20 cellular contexts compared by ENCODE assay signal in the genomic region with DNA sequence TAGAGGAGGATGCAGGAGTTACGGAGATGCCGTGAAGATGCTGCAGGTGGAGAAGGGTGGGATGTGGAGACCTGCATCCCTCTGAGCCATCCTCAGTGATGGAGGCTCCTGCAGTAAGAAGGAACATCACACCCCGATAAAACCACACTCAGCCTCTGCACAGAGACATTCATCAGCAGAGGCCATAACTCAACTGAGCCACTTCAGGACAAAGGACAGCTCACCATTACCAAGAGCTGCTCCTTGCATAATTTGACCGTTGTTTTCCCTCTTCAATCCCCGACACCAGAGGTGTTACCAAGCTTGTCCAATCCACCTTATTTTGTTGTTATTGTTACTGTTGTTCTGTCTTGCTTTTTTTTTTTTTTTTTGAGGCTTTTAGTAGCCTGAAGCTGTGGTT.
"Had no signal": no experiment of that assay in that cellular context is flagged by ENCODE, and none has a peak within 500 bp of the region (broad histone marks: within the 10 kb centered on the region; RNA-seq: fewer than 3 reads in every experiment).

No MANE protein-coding gene starts in this region.

- H3K9me3 Mint-ChIP-seq: activated CD4-positive, alpha-beta memory T cell treated with anti-CD3 and anti-CD28 coated beads for 36 hours; activated naive CD8-positive, alpha-beta T cell treated with anti-CD3 and anti-CD28 coated beads for 36 hours; mesothelial cell of epicardium; stimulated activated naive CD8-positive, alpha-beta T cell treated with anti-CD3 and anti-CD28 coated beads, Interleukin-15, Interleukin-2, amounts not matched to agents 100 ng/mL and 50 ng/mL, for 24 hours; T-helper 1 cell treated with Interleukin-12 subunit alpha and Interleukin-12 subunit beta and Interleukin-4 antibody, amounts not matched to agents 30 μg/mL and 1 μg/mL, for 36 hours had no signal

- H3K36me3 ChIP-seq: left lung, thyroid gland had no signal

- DNase-seq: activated CD4-positive, alpha-beta memory T cell treated with anti-CD3 and anti-CD28 coated beads for 36 hours; activated CD4-positive, alpha-beta T cell treated with anti-CD3 and anti-CD28 coated beads for 48 hours; activated naive CD4-positive, alpha-beta T cell treated with Interleukin-2 at 50 U/mL for 16 hours; activated naive CD8-positive, alpha-beta T cell treated with anti-CD3 and anti-CD28 coated beads for 36 hours; activated T-cell treated with anti-CD3 and anti-CD28 coated beads, Interleukin-2, amount 50 U/mL, for 48 hours; immature natural killer cell; left lung; nucleus accumbens; right cardiac atrium; stimulated activated CD4-positive, alpha-beta T cell treated with anti-CD3 and anti-CD28 coated beads, Interleukin-12 subunit alpha, Interleukin-12 subunit beta, amount 100 ng/mL, for 4 hours; stimulated activated CD4-positive, alpha-beta T cell treated with anti-CD3 and anti-CD28 coated beads, Interleukin-4, amount 100 ng/mL, for 4 hours; substantia nigra; thyroid gland had no signal

- H3K27ac Mint-ChIP-seq: activated CD4-positive, alpha-beta memory T cell treated with anti-CD3 and anti-CD28 coated beads for 36 hours; activated naive CD8-positive, alpha-beta T cell treated with anti-CD3 and anti-CD28 coated beads for 36 hours; immature natural killer cell; mesothelial cell of epicardium; nephron; stimulated activated naive CD8-positive, alpha-beta T cell treated with anti-CD3 and anti-CD28 coated beads, Interleukin-15, Interleukin-2, amounts not matched to agents 100 ng/mL and 50 ng/mL, for 24 hours; T-helper 1 cell treated with Interleukin-12 subunit alpha and Interleukin-12 subunit beta and Interleukin-4 antibody, amounts not matched to agents 30 μg/mL and 1 μg/mL, for 36 hours had no signal

- H3K4me3 Mint-ChIP-seq: activated CD4-positive, alpha-beta memory T cell treated with anti-CD3 and anti-CD28 coated beads for 36 hours; activated naive CD8-positive, alpha-beta T cell treated with anti-CD3 and anti-CD28 coated beads for 36 hours; immature natural killer cell; mesothelial cell of epicardium; nephron; stimulated activated naive CD8-positive, alpha-beta T cell treated with anti-CD3 and anti-CD28 coated beads, Interleukin-15, Interleukin-2, amounts not matched to agents 100 ng/mL and 50 ng/mL, for 24 hours; T-helper 1 cell treated with Interleukin-12 subunit alpha and Interleukin-12 subunit beta and Interleukin-4 antibody, amounts not matched to agents 30 μg/mL and 1 μg/mL, for 36 hours had no signal

- H3K27ac ChIP-seq: coronary artery, left lung, parathyroid adenoma, thyroid gland had no signal

- FAIRE-seq: astrocyte had no signal

- H3K4me1 ChIP-seq: left lung, parathyroid adenoma, thyroid gland had no signal

- H3K36me3 Mint-ChIP-seq: activated CD4-positive, alpha-beta memory T cell treated with anti-CD3 and anti-CD28 coated beads for 36 hours; activated naive CD8-positive, alpha-beta T cell treated with anti-CD3 and anti-CD28 coated beads for 36 hours; immature natural killer cell; mesothelial cell of epicardium had no signal

- H3K27me3 Mint-ChIP-seq: stimulated activated naive CD8-positive, alpha-beta T cell treated with anti-CD3 and anti-CD28 coated beads, Interleukin-15, Interleukin-2, amounts not matched to agents 100 ng/mL and 50 ng/mL, for 24 hours had no signal

- H3K9me3 ChIP-seq: left lung, thyroid gland had no signal

- H3K9ac ChIP-seq: parathyroid adenoma had no signal

- H3K79me2 ChIP-seq: parathyroid adenoma had no signal

- H3K27me3 ChIP-seq: thyroid gland had no signal

- ATAC-seq: left lung, right cardiac atrium had no signal

- H2AFZ ChIP-seq: parathyroid adenoma had no signal

- H3K4me1 Mint-ChIP-seq: activated naive CD8-positive, alpha-beta T cell treated with anti-CD3 and anti-CD28 coated beads for 36 hours; immature natural killer cell; mesothelial cell of epicardium; nephron had no signal

- H3K4me3 ChIP-seq: coronary artery, left lung, thyroid gland had no signal
